In genomic region chr5:116733995-116734716, GRCh38 we compare ENCODE assay signal across 20 cellular contexts.
DNase-seq lines count a peak whose midpoint lies in the region; ATAC-seq and TF ChIP-seq lines count a peak whose summit lies in the region.
"Had no signal": no experiment of that assay in that cellular context is flagged by ENCODE, and none has a peak within 500 bp of the region (broad histone marks: within the 10 kb centered on the region; RNA-seq: fewer than 3 reads in every experiment).

No MANE protein-coding gene starts in this region.

- H3K36me3 ChIP-seq in upper lobe of right lung = no peaks in the 10 kb centered on the region
- H3K36me3 ChIP-seq: BLaER1 treated with 17β-estradiol and CSF1 and Interleukin-3, amounts not matched to agents 10 nM and 100 nM; esophagus muscularis mucosa; upper lobe of left lung had no signal

- H3K27me3 ChIP-seq in upper lobe of right lung = no peaks in the 10 kb centered on the region
- H3K27me3 ChIP-seq: BLaER1 treated with 17β-estradiol and CSF1 and Interleukin-3, amounts not matched to agents 10 nM and 100 nM; esophagus muscularis mucosa; upper lobe of left lung had no signal

- ATAC-seq in Right ventricle myocardium inferior (peak; percentile 45), left cardiac atrium (peak; percentile 39 to 60), upper lobe of right lung (peak; percentile 12), GM21576 (IDR thresholded peaks at IDR 0.05; ENCODE audit: unreplicated experiment) (no peak)

- no peak overlapping the region for H3K27ac ChIP-seq in upper lobe of right lung
- H3K27ac ChIP-seq: BLaER1 treated with 17β-estradiol and CSF1 and Interleukin-3, amounts not matched to agents 10 nM and 100 nM; upper lobe of left lung had no signal

- intact Hi-C loops in Right ventricle myocardium inferior (cut with DNase I) (loop anchor here (10.0 kb wide), 1 partner anchor 159 kb away; the partner anchor contains the start of gene SEMA6A), cardiac septum (cut with DNase I) (no loop called here), left cardiac atrium (cut with DNase I) (no loop called here), upper lobe of right lung (cut with DNase I) (no loop called here)

- no peak for TF ChIP-seq CTCF in upper lobe of right lung (IDR thresholded peaks at IDR 0.05)

- peaks cover 16% of the 10 kb centered on the region for H3K4me1 ChIP-seq in upper lobe of right lung
- H3K4me1 ChIP-seq: BLaER1 treated with 17β-estradiol and CSF1 and Interleukin-3, amounts not matched to agents 10 nM and 100 nM had no signal

- H3K9me3 ChIP-seq in upper lobe of right lung = no peaks in the 10 kb centered on the region
- H3K9me3 ChIP-seq: BLaER1 treated with 17β-estradiol and CSF1 and Interleukin-3, amounts not matched to agents 10 nM and 100 nM; esophagus muscularis mucosa; upper lobe of left lung had no signal

- no peak for DNase-seq in Right ventricle myocardium inferior (ENCODE audit: missing footprints)
- DNase-seq in cardiac septum (ENCODE audit: low spot score) = no peak
- no peak for DNase-seq in left cardiac atrium
- peak in 32 of 56 donors; percentile 5 to 71 (median 26) for DNase-seq in nucleus accumbens (lab: John Stamatoyannopoulos, UW)
- DNase-seq in upper lobe of right lung = no peak
- DNase-seq in mesenteric fat pad (ENCODE audit: low spot score) = no peak
- no peak for DNase-seq in NCI-H1930 (lab: John Stamatoyannopoulos, UW)
- DNase-seq: 8988T; activated CD4-positive, alpha-beta memory T cell treated with anti-CD3 and anti-CD28 coated beads, Interleukin-2, amount 10 ng/mL, durations not matched to agents 7 days and 5 days; activated naive CD8-positive, alpha-beta T cell treated with anti-CD3 and anti-CD28 coated beads for 36 hours; activated T-cell treated with anti-CD3 and anti-CD28 coated beads, Interleukin-2, amount 50 U/mL, for 48 hours; HCEC 1CT; Kasumi-1; NCI-H1417; T-helper 1 cell; upper lobe of left lung had no signal

- H3K4me3 ChIP-seq in upper lobe of right lung = no peak overlapping the region
- H3K4me3 ChIP-seq: BLaER1 treated with 17β-estradiol and CSF1 and Interleukin-3, amounts not matched to agents 10 nM and 100 nM; esophagus muscularis mucosa; skin epidermis; upper lobe of left lung had no signal

Comparison
In these comparisons a context has a peak if more than half of its experiments do, and no peak if none do; other contexts are left out.
1. DNase-seq: peak in nucleus accumbens (32 of 56); none in Right ventricle myocardium inferior (single experiment), cardiac septum (single experiment), left cardiac atrium (single experiment), upper lobe of right lung (single experiment), mesenteric fat pad (single experiment) and NCI-H1930 (0 of 2).